Comparison of ENCODE assay signal across 8 cellular contexts in genomic region chr9:127397722-127398647, GRCh38. TPM values are rescaled to one million over a fixed set of nuclear protein-coding genes. Genes with fewer than 3 reads are reported as not detected.
A peak's percentile ranks its signal among the peaks of the same experiment; 100 is the strongest.
DNase-seq lines count a peak whose midpoint lies in the region; ATAC-seq and TF ChIP-seq lines count a peak whose summit lies in the region.

No MANE protein-coding gene starts in this region.

- WGBS in thymus, result 9% methylated on average over 55 of the region's 55 CpGs

- H3K36me3 ChIP-seq in BE2C (no peaks in the 10 kb centered on the region), HEK293 (ENCODE audit: control insufficient read depth in 2 of 2, insufficient read depth in 1 of 2, low read length in 2 of 2) (peaks cover 0 to 30% of the 10 kb centered on the region in 2 experiments; a peak in 1 of 3 replicates), thymus (ENCODE audit: control insufficient read depth, insufficient read depth) (no peaks in the 10 kb centered on the region)
- no peaks in the 10 kb centered on the region for H3K36me3 ChIP-seq in effector memory CD4-positive, alpha-beta T cell (ENCODE audit: control insufficient read depth, insufficient read depth, low read length)

- TF ChIP-seq CTCF in BE2C (IDR thresholded peaks at IDR 0.05; ENCODE audit: low read depth, low read length) (peak; percentile 64), HEK293 (tag by site-specific recombination; IDR thresholded peaks at IDR 0.05) (peak; percentile 89; the same call in 1 of the 2 replicates)

- H3K27me3 Mint-ChIP-seq in memory B cell, result peaks cover 3% of the 10 kb centered on the region

- CTCF ChIA-PET in HEK293 (lab: Yijun Ruan, JAX), result interaction anchor here (0.5 to 1.8 kb wide), 22 partner anchors 9 to 692 kb away, joined by 3 to 13 read pairs (median 4); partner anchors contain the start of genes TOR2A and ZNF79

- ATAC-seq in memory B cell (ENCODE audit: low read depth) (no peak), GM21447 (IDR thresholded peaks at IDR 0.05; ENCODE audit: unreplicated experiment) (no peak), esophagus mucosa (no peak)

- H3K4me3 ChIP-seq in BE2C (ENCODE audit: low read depth, low read length), result peak overlapping the region; percentile 53
- peak overlapping the region; percentile 57 for H3K4me3 ChIP-seq in HEK293 (ENCODE audit: low read depth, low read length)
- H3K4me3 ChIP-seq in effector memory CD4-positive, alpha-beta T cell (ENCODE audit: insufficient read depth, low read depth, low read length, poor library complexity, severe bottlenecking), result peak overlapping the region; percentile 39
- peak overlapping the region; percentile 49 for H3K4me3 ChIP-seq in thymus (ENCODE audit: low read length)

- H3K4me1 ChIP-seq in BE2C (peaks cover 9% of the 10 kb centered on the region), HEK293 (ENCODE audit: control insufficient read depth, insufficient read depth, low read length) (0 out of 2 replicates have a peak, but pooled peaks cover 5% of the 10 kb centered on the region), thymus (ENCODE audit: control insufficient read depth, insufficient read depth, low read length) (peaks cover 5% of the 10 kb centered on the region)
- H3K4me1 ChIP-seq in effector memory CD4-positive, alpha-beta T cell (ENCODE audit: control insufficient read depth, insufficient read depth, low read length, poor library complexity, severe bottlenecking), result peaks cover 16% of the 10 kb centered on the region

- H3K4me1 Mint-ChIP-seq in memory B cell, result peaks cover 9% of the 10 kb centered on the region

- H3K9me3 ChIP-seq in BE2C (no peaks in the 10 kb centered on the region), HEK293 (ENCODE audit: control insufficient read depth, insufficient read depth, low read depth, low read length) (no peaks in the 10 kb centered on the region), thymus (ENCODE audit: control insufficient read depth) (peaks cover 2% of the 10 kb centered on the region)
- H3K9me3 ChIP-seq in effector memory CD4-positive, alpha-beta T cell (ENCODE audit: control insufficient read depth, low read length), result no peaks in the 10 kb centered on the region

- peak; percentile 76 for DNase-seq in BE2C
- DNase-seq in T1000 (lab: John Stamatoyannopoulos, UW), result peak; percentile 27
- DNase-seq in effector memory CD4-positive, alpha-beta T cell, result no peak
- peak; percentile 32 to 47 for DNase-seq in memory B cell (ENCODE audit: low spot score in 2 of 2)

- H3K9me3 Mint-ChIP-seq in memory B cell, result no peaks in the 10 kb centered on the region

- POLR2A ChIA-PET in HEK293 (lab: Yijun Ruan, JAX), result interaction anchor here (0.6 to 2.2 kb wide), 21 partner anchors 9 to 483 kb away, joined by 3 to 50 read pairs (median 8); partner anchors contain the start of genes LRSAM1, RALGPS1, RPL12 and ZNF79

- no peaks in the 10 kb centered on the region for H3K27me3 ChIP-seq in BE2C
- H3K27me3 ChIP-seq in effector memory CD4-positive, alpha-beta T cell (replicated peaks; ENCODE audit: control insufficient read depth, insufficient read depth, low read length, poor library complexity, severe bottlenecking), result peaks cover 40% of the 10 kb centered on the region
- peaks cover 80% of the 10 kb centered on the region for H3K27me3 ChIP-seq in thymus (ENCODE audit: control insufficient read depth, insufficient read depth)

- peak overlapping the region; percentile 85 for H3K4me3 Mint-ChIP-seq in memory B cell

- peaks cover 2% of the 10 kb centered on the region for H3K36me3 Mint-ChIP-seq in memory B cell

- H3K27ac ChIP-seq in HEK293 (ENCODE audit: extremely low read depth, low read depth, low read length) (peak overlapping the region; percentile 45; the same call in 1 of the 2 replicates), thymus (ENCODE audit: low read depth) (no peak overlapping the region)
- H3K27ac ChIP-seq in effector memory CD4-positive, alpha-beta T cell (ENCODE audit: insufficient read depth, low read length, poor library complexity, severe bottlenecking), result no peak overlapping the region

- peak overlapping the region; percentile 35 for H3K27ac Mint-ChIP-seq in memory B cell

TF ChIP-seq in HEK293, 187 proteins besides CTCF, POLR2A, EP300 and RAD21 (continues in another document):
- TF ChIP-seq ZNF664 (tag by site-specific recombination; IDR thresholded peaks at IDR 0.05), result no peak
- TF ChIP-seq ZNF10 (tag by site-specific recombination; IDR thresholded peaks at IDR 0.05), result no peak
- peak; percentile 65 for TF ChIP-seq PATZ1 (tag by site-specific recombination; IDR thresholded peaks at IDR 0.05)
- TF ChIP-seq ZFHX2 (tag by site-specific recombination; conservative IDR thresholded peaks at IDR 0.05), result peak; percentile 82
- no peak for TF ChIP-seq ZNF624 (tag by site-specific recombination; IDR thresholded peaks at IDR 0.05)
- TF ChIP-seq ZNF488 (tag by site-specific recombination; IDR thresholded peaks at IDR 0.05), result no peak
- no peak for TF ChIP-seq ZNF335 (tag by site-specific recombination; conservative IDR thresholded peaks at IDR 0.05)
- no peak for TF ChIP-seq ZBTB21 (tag by site-specific recombination; IDR thresholded peaks at IDR 0.05)
- TF ChIP-seq ZNF146 (tag by site-specific recombination; IDR thresholded peaks at IDR 0.05), result no peak
- no peak for TF ChIP-seq ZNF585B (tag by site-specific recombination; IDR thresholded peaks at IDR 0.05)
- TF ChIP-seq ZNF621 (tag by site-specific recombination; IDR thresholded peaks at IDR 0.05), result no peak
- no peak for TF ChIP-seq ZSCAN16 (tag by site-specific recombination; IDR thresholded peaks at IDR 0.05)
- TF ChIP-seq MZF1 (tag by site-specific recombination; IDR thresholded peaks at IDR 0.05; ENCODE audit: borderline replicate concordance), result no peak
- no peak for TF ChIP-seq ZNF768 (tag by site-specific recombination; IDR thresholded peaks at IDR 0.05)
- TF ChIP-seq ZNF837 (tag by site-specific recombination; IDR thresholded peaks at IDR 0.05), result no peak
- no peak for TF ChIP-seq ZNF280C (tag by site-specific recombination; IDR thresholded peaks at IDR 0.05)
- no peak for TF ChIP-seq ZNF324 (tag by site-specific recombination; IDR thresholded peaks at IDR 0.05)
- no peak for TF ChIP-seq ZNF37A (tag by site-specific recombination; IDR thresholded peaks at IDR 0.05)

RNA-seq across cellular contexts. Expression of gene SLC2A8, which starts 1.0 kb away (rescaled TPM):
- 39.2 TPM for polyA plus RNA-seq in BE2C (2012; ENCODE audit: insufficient read depth, insufficient read length, low read depth)
- polyA plus RNA-seq in thymus, result 7.8 TPM
- 9.0 TPM for total RNA-seq in esophagus mucosa

RNA-seq across cellular contexts. Expression of gene ZNF79, which starts 26.2 kb away (rescaled TPM):
- polyA plus RNA-seq in BE2C (2012; ENCODE audit: insufficient read depth, insufficient read length, low read depth), result 12.8 TPM
- 3.3 TPM for polyA plus RNA-seq in thymus
- total RNA-seq in esophagus mucosa, result 3.7 TPM

RNA-seq across cellular contexts. Expression of gene RPL12, which starts 53.2 kb away (rescaled TPM):
- 694 TPM for polyA plus RNA-seq in BE2C (2012; ENCODE audit: insufficient read depth, insufficient read length, low read depth)
- 3,757 TPM for polyA plus RNA-seq in thymus
- total RNA-seq in esophagus mucosa, result 1,546 TPM

RNA-seq across cellular contexts. Expression of gene LRSAM1, which starts 53.3 kb away (rescaled TPM):
- 20.5 TPM for polyA plus RNA-seq in BE2C (2012; ENCODE audit: insufficient read depth, insufficient read length, low read depth)
- polyA plus RNA-seq in thymus, result 24.1 TPM
- total RNA-seq in esophagus mucosa, result 13.5 TPM

Comparison
In these comparisons a context has a peak if more than half of its experiments do, and no peak if none do; other contexts are left out.
1. DNase-seq: peak in BE2C (single experiment), T1000 (single experiment) and memory B cell (2 of 2); none in effector memory CD4-positive, alpha-beta T cell (0 of 3).
2. Peak in every context shown above with its lines, with median percentiles within 50 percentile points of each other: H3K4me3 ChIP-seq.